ENCODE assay signal across 16 cellular contexts in genomic region chr18:43714346-43715010, GRCh38.
DNase-seq lines count a peak whose midpoint lies in the region; ATAC-seq and TF ChIP-seq lines count a peak whose summit lies in the region.
"Had no signal": no experiment of that assay in that cellular context is flagged by ENCODE, and none has a peak within 500 bp of the region (broad histone marks: within the 10 kb centered on the region; RNA-seq: fewer than 3 reads in every experiment).

No MANE protein-coding gene starts in this region.

- TF ChIP-seq CTCF in heart right ventricle (IDR thresholded peaks at IDR 0.05) (no peak), neural progenitor cell (IDR thresholded peaks at IDR 0.05) (no peak), left lung (IDR thresholded peaks at IDR 0.05) (no peak), transverse colon (IDR thresholded peaks at IDR 0.05) (no peak)

- H3K27ac ChIP-seq in ectodermal cell (ENCODE audit: insufficient read depth, low read depth, low read length, poor library complexity, severe bottlenecking) (peak overlapping the region; percentile 2), heart right ventricle (peak overlapping the region in 5 of 10 donors; percentile 9 to 51 (median 40)), neural progenitor cell (no peak overlapping the region), left lung (no peak overlapping the region), transverse colon (no peak overlapping the region)
- H3K27ac ChIP-seq: GM23248 had no signal

- H3K9me3 ChIP-seq in ectodermal cell (ENCODE audit: control insufficient read depth, low read length) (no peaks in the 10 kb centered on the region), heart right ventricle (peaks cover 0 to 7% (median 0%) of the 10 kb centered on the region in 11 donors), neural progenitor cell (ENCODE audit: low read depth) (no peaks in the 10 kb centered on the region), left lung (no peaks in the 10 kb centered on the region), transverse colon (no peaks in the 10 kb centered on the region)
- H3K9me3 ChIP-seq: BE2C had no signal

- no peaks in the 10 kb centered on the region for H3K36me3 Mint-ChIP-seq in neural progenitor cell
- H3K36me3 Mint-ChIP-seq: CD4-positive, CD25-positive, alpha-beta regulatory T cell; CD8-positive, alpha-beta memory T cell had no signal

- in situ Hi-C loops in transverse colon (cut with MboI; ENCODE audit: low pct_ligation_motif_present in 1 of 4, low pct_unique_long_range_greater_than_20kb in 1 of 4, low sequenced_read_pairs in 3 of 4), result no loop called here

- H3K4me2 ChIP-seq in neural progenitor cell, result no peak overlapping the region

- DNase-seq in Right ventricle myocardium superior (no peak), cardiac septum (ENCODE audit: low spot score) (no peak), heart right ventricle (no peak), neural progenitor cell (ENCODE audit: low spot score) (peak; percentile 4), left lung (no peak), transverse colon (no peak)
- DNase-seq: ACHN; BE2C; C1 segment of cervical spinal cord; CD4-positive, CD25-positive, alpha-beta regulatory T cell; CD8-positive, alpha-beta memory T cell; COR-L47; GM23248; HCEC 1CT; IMR-90 had no signal

- H3K4me3 ChIP-seq in ectodermal cell (ENCODE audit: insufficient read depth, low read depth, low read length) (no peak overlapping the region), heart right ventricle (no peak overlapping the region), neural progenitor cell (no peak overlapping the region), left lung (no peak overlapping the region), transverse colon (no peak overlapping the region)
- H3K4me3 ChIP-seq: GM23248 had no signal

- ATAC-seq in Right ventricle myocardium superior (ENCODE audit: poor library complexity) (peak; percentile 84), heart right ventricle (peak in 5 of 8 donors; percentile 50 to 86 (median 75)), left lung (no peak)

- no peaks in the 10 kb centered on the region for H3K27me3 Mint-ChIP-seq in neural progenitor cell (ENCODE audit: insufficient read depth, low read depth)
- H3K27me3 Mint-ChIP-seq: CD4-positive, CD25-positive, alpha-beta regulatory T cell; CD8-positive, alpha-beta memory T cell had no signal

- no peak for TF ChIP-seq EP300 in transverse colon (IDR thresholded peaks at IDR 0.05; ENCODE audit: low read depth)

- no peaks in the 10 kb centered on the region for H3K4me1 Mint-ChIP-seq in neural progenitor cell
- H3K4me1 Mint-ChIP-seq: CD4-positive, CD25-positive, alpha-beta regulatory T cell; CD8-positive, alpha-beta memory T cell had no signal

- no peaks in the 10 kb centered on the region for H4K20me1 ChIP-seq in neural progenitor cell (ENCODE audit: low read depth)

- no peak overlapping the region for H3K4me3 Mint-ChIP-seq in neural progenitor cell
- H3K4me3 Mint-ChIP-seq: CD4-positive, CD25-positive, alpha-beta regulatory T cell; CD8-positive, alpha-beta memory T cell had no signal

- intact Hi-C loops in Right ventricle myocardium superior (cut with DNase I) (no loop called here), cardiac septum (cut with DNase I) (no loop called here), heart right ventricle (cut with DNase I) (no loop called here), left lung (cut with DNase I) (no loop called here), transverse colon (cut with DNase I; ENCODE audit: low total_unique reads) (no loop called here)

- H3K27me3 ChIP-seq in ectodermal cell (ENCODE audit: control insufficient read depth, insufficient read depth, low read length, poor library complexity, severe bottlenecking) (no peaks in the 10 kb centered on the region), heart right ventricle (no peaks in the 10 kb centered on the region), neural progenitor cell (no peaks in the 10 kb centered on the region), left lung (no peaks in the 10 kb centered on the region), transverse colon (no peaks in the 10 kb centered on the region)
- H3K27me3 ChIP-seq: BE2C had no signal

- H3K79me2 ChIP-seq in neural progenitor cell (ENCODE audit: low read depth), result no peaks in the 10 kb centered on the region

- no peak overlapping the region for H2AFZ ChIP-seq in neural progenitor cell (replicated peaks)
- H2AFZ ChIP-seq: GM23248 had no signal

- H3F3A ChIP-seq in neural progenitor cell (ENCODE audit: low read depth), result no peaks in the 10 kb centered on the region

- H3K36me3 ChIP-seq in ectodermal cell (ENCODE audit: control insufficient read depth, insufficient read depth, low read length), result no peaks in the 10 kb centered on the region
- H3K36me3 ChIP-seq in heart right ventricle, result no peaks in the 10 kb centered on the region
- no peaks in the 10 kb centered on the region for H3K36me3 ChIP-seq in neural progenitor cell
- H3K36me3 ChIP-seq in left lung, result no peaks in the 10 kb centered on the region
- H3K36me3 ChIP-seq in transverse colon, result no peaks in the 10 kb centered on the region
- H3K36me3 ChIP-seq: BE2C had no signal

- no peaks in the 10 kb centered on the region for H3K4me1 ChIP-seq in ectodermal cell (ENCODE audit: control insufficient read depth, insufficient read depth, low read length)
- peaks cover 0 to 5% (median 0%) of the 10 kb centered on the region in 9 donors for H3K4me1 ChIP-seq in heart right ventricle
- no peaks in the 10 kb centered on the region for H3K4me1 ChIP-seq in neural progenitor cell
- no peaks in the 10 kb centered on the region for H3K4me1 ChIP-seq in left lung
- H3K4me1 ChIP-seq in transverse colon, result no peaks in the 10 kb centered on the region
- H3K4me1 ChIP-seq: BE2C had no signal

- WGBS in ectodermal cell, 2 experiments, result 78 to 89% methylated on average over 3 of the region's 3 CpGs
- 39 to 55% methylated on average over 3 of the region's 3 CpGs for WGBS in heart right ventricle, 2 donors
- 75 to 80% methylated on average over 3 of the region's 3 CpGs for WGBS in transverse colon (ENCODE audit: low coverage in 1 of 2), 2 donors

- no peak overlapping the region for H3K9ac ChIP-seq in neural progenitor cell
- H3K9ac ChIP-seq: GM23248 had no signal

- TF ChIP-seq POLR2A in transverse colon (IDR thresholded peaks at IDR 0.05), result no peak

- no peaks in the 10 kb centered on the region for H3K9me3 Mint-ChIP-seq in neural progenitor cell

- no peak overlapping the region for H3K27ac Mint-ChIP-seq in neural progenitor cell
- H3K27ac Mint-ChIP-seq: CD4-positive, CD25-positive, alpha-beta regulatory T cell; CD8-positive, alpha-beta memory T cell had no signal
